Comparison of ENCODE assay signal across 13 cellular contexts in genomic region chr21:28473530-28474225, GRCh38.
DNase-seq lines count a peak whose midpoint lies in the region; ATAC-seq, FAIRE-seq and TF ChIP-seq lines count a peak whose summit lies in the region.
"Had no signal": no experiment of that assay in that cellular context is flagged by ENCODE, and none has a peak within 500 bp of the region (broad histone marks: within the 10 kb centered on the region; RNA-seq: fewer than 3 reads in every experiment).

No MANE protein-coding gene starts in this region.

- peak overlapping the region; percentile 7; the same call in 1 of the 2 replicates for H3K18ac ChIP-seq in IMR-90 (ENCODE audit: low read depth, low read length)

- no CpG with 5 or more reads among the region's 2 CpGs for WGBS in IMR-90 (ENCODE audit: extremely low coverage in 2 of 2, insufficient read length in 1 of 2), 2 experiments

- CTCF ChIA-PET in IMR-90 (lab: Yijun Ruan, JAX), result no interaction called here

- peak overlapping the region; percentile 20 for H3K14ac ChIP-seq in IMR-90 (replicated peaks; ENCODE audit: low read depth, low read length)

- ATAC-seq in GM21576 (IDR thresholded peaks at IDR 0.05; ENCODE audit: unreplicated experiment) (peak; percentile 77), IMR-90 (ENCODE audit: low read depth) (peak; percentile 75)
- ATAC-seq: pancreas had no signal

- H4K8ac ChIP-seq in IMR-90 (ENCODE audit: low read depth in 2 of 2, low read length in 2 of 2), result peak overlapping the region in 1 of 2 experiments; percentile 7; a peak in 1 of 4 replicates

- no peak overlapping the region for H3K4me3 ChIP-seq in IMR-90 (ENCODE audit: insufficient read depth, low read depth, low read length)
- H3K4me3 ChIP-seq in HAP-1, result no peak overlapping the region
- H3K4me3 ChIP-seq: pancreas had no signal

- peak overlapping the region; percentile 3 for H2BK5ac ChIP-seq in IMR-90 (ENCODE audit: low read depth, low read length, poor library complexity, severe bottlenecking)

- dilution Hi-C loops in IMR-90 (cut with HindIII; ENCODE audit: low sequenced_read_pairs, unreplicated experiment), result no loop called here

- POLR2A ChIA-PET in IMR-90 (lab: Charles Lee; ENCODE audit: unreplicated experiment), result no interaction called here

- no peak overlapping the region for H2AK5ac ChIP-seq in IMR-90 (ENCODE audit: low read depth, low read length)

- intact Hi-C loops in IMR-90 (cut with micrococcal nuclease), result no loop called here

- H3K4me1 ChIP-seq in IMR-90 (ENCODE audit: control insufficient read depth, insufficient read depth, low read length) (peaks cover 5% of the 10 kb centered on the region), HAP-1 (no peaks in the 10 kb centered on the region)
- H3K4me1 ChIP-seq: pancreas had no signal

- H2BK120ac ChIP-seq in IMR-90 (ENCODE audit: low read depth, low read length), result peak overlapping the region; percentile 11; the same call in 1 of the 2 replicates

- H3K23ac ChIP-seq in IMR-90 (ENCODE audit: low read depth, low read length), result no peak overlapping the region

- H3K9me1 ChIP-seq in IMR-90 (ENCODE audit: insufficient read depth, low read length), result no peaks in the 10 kb centered on the region

- no peak for TF ChIP-seq POLR2A in IMR-90 (IDR thresholded peaks at IDR 0.05; ENCODE audit: low read depth, low read length)

- no peak overlapping the region for H2BK20ac ChIP-seq in IMR-90 (ENCODE audit: low read depth, low read length)

- H4K91ac ChIP-seq in IMR-90 (ENCODE audit: insufficient read depth, low read depth, low read length), result no peak overlapping the region

- H3K4ac ChIP-seq in IMR-90 (ENCODE audit: low read depth, low read length), result 0 out of 2 replicates have a peak overlapping the region, but pooled peaks have one; percentile 9

- H4K20me1 ChIP-seq in IMR-90 (ENCODE audit: insufficient read depth, low read length), result no peaks in the 10 kb centered on the region

- no peak overlapping the region for H2AFZ ChIP-seq in IMR-90 (replicated peaks; ENCODE audit: low read length, poor library complexity)

- H3K79me1 ChIP-seq in IMR-90 (ENCODE audit: low read depth in 1 of 2, low read length in 2 of 2), result no peaks in the 10 kb centered on the region

- no peak overlapping the region for H3K56ac ChIP-seq in IMR-90 (ENCODE audit: extremely low read depth, insufficient read depth, low read length)

- FAIRE-seq in G401.6 (lab: Jason Lieb, UNC), result peak; percentile 31
- FAIRE-seq: pancreas had no signal

- peak overlapping the region; percentile 46; the same call in 1 of the 2 replicates for H3K27ac ChIP-seq in IMR-90 (ENCODE audit: insufficient read depth, low read length)
- H3K27ac ChIP-seq: pancreas had no signal

- no TSS peak for BruUV-seq in IMR-90 (replicated peaks; lab: Mats Ljungman, UMichigan)

- no peak for TF ChIP-seq CTCF in IMR-90 (conservative IDR thresholded peaks at IDR 0.05; ENCODE audit: low read depth, low read length)

- no peak overlapping the region for H2AK9ac ChIP-seq in IMR-90 (replicated peaks; ENCODE audit: low read depth, low read length, poor library complexity)

- H3K9me3 ChIP-seq in IMR-90 (ENCODE audit: control insufficient read depth, insufficient read depth, low read length), result no peaks in the 10 kb centered on the region
- 0 out of 2 replicates have a peak, but pooled peaks cover 2% of the 10 kb centered on the region for H3K9me3 ChIP-seq in HAP-1
- H3K9me3 ChIP-seq: pancreas had no signal

- peak overlapping the region; percentile 7; the same call in 1 of the 2 replicates for H4K5ac ChIP-seq in IMR-90 (ENCODE audit: low read depth, low read length)

- no peak overlapping the region; the same call in 1 of the 2 replicates for H3K4me2 ChIP-seq in IMR-90 (ENCODE audit: low read depth, low read length)

- no peak for TF ChIP-seq RAD21 in IMR-90 (IDR thresholded peaks at IDR 0.05; ENCODE audit: low read length)

- H2BK15ac ChIP-seq in IMR-90 (ENCODE audit: low read depth, low read length), result peak overlapping the region; percentile 47; the same call in 1 of the 3 replicates

- peak overlapping the region; percentile 30 for H3K9ac ChIP-seq in IMR-90 (ENCODE audit: low read depth, low read length)

- H3K27me3 ChIP-seq in IMR-90 (ENCODE audit: control insufficient read depth, insufficient read depth, low read length) (no peaks in the 10 kb centered on the region), HAP-1 (ENCODE audit: low read depth) (no peaks in the 10 kb centered on the region)
- H3K27me3 ChIP-seq: pancreas had no signal

- H3K36me3 ChIP-seq in IMR-90 (ENCODE audit: control insufficient read depth, insufficient read depth, low read length), result no peaks in the 10 kb centered on the region
- H3K36me3 ChIP-seq in HAP-1 (replicated peaks), result no peaks in the 10 kb centered on the region
- H3K36me3 ChIP-seq: pancreas had no signal

- peak; percentile 61 for DNase-seq in IMR-90
- peak; percentile 12 for DNase-seq in left kidney (ENCODE audit: low read depth, low spot score)
- DNase-seq in stimulated activated CD4-positive, alpha-beta T cell treated with anti-CD3 and anti-CD28 coated beads, Interleukin-2, amount 100 ng/mL, for 48 hours, result no peak
- DNase-seq in ACHN, result no peak
- DNase-seq in HAP-1 (ENCODE audit: low spot score in 2 of 2), result no peak
- DNase-seq in NCI-H2081 treated with DMSO at 0.1 percent for 48 hours (lab: John Stamatoyannopoulos, UW), result no peak
- DNase-seq: CD4-positive, alpha-beta T cell; NCI-H1048; NCI-H774; pancreas; trophoblast cell had no signal

- in situ Hi-C loops in IMR-90 (cut with MboI; ENCODE audit: low sequenced_read_pairs) (no loop called here), ACHN (cut with HindIII; ENCODE audit: low pct_ligation_motif_present, low pct_unique_long_range_greater_than_20kb, low sequenced_read_pairs) (no loop called here), HAP-1 (cut with MboI; ENCODE audit: low sequenced_read_pairs) (no loop called here)

TF ChIP-seq in IMR-90, 13 proteins besides CTCF, POLR2A, EP300 and RAD21:
- TF ChIP-seq CEBPB (IDR thresholded peaks at IDR 0.05; ENCODE audit: low read depth, low read length) (peak; percentile 61), RCOR1 (IDR thresholded peaks at IDR 0.05; ENCODE audit: insufficient replicate concordance, low read length) (no peak), USF2 (IDR thresholded peaks at IDR 0.05; ENCODE audit: low read depth, low read length) (peak; percentile 34; the same call in 1 of the 2 replicates), CHD1 (IDR thresholded peaks at IDR 0.05; ENCODE audit: low read depth, low read length) (no peak), FOS (IDR thresholded peaks at IDR 0.05; ENCODE audit: low read depth, low read length) (no peak), BHLHE40 (IDR thresholded peaks at IDR 0.05; ENCODE audit: low read depth, low read length) (no peak)

Comparison
In these comparisons a context has a peak if more than half of its experiments do, and no peak if none do; other contexts are left out.
1. DNase-seq: peak in IMR-90 (single experiment) and left kidney (single experiment); none in stimulated activated CD4-positive, alpha-beta T cell treated with anti-CD3 and anti-CD28 coated beads, Interleukin-2, amount 100 ng/mL, for 48 hours (0 of 2), ACHN (single experiment), HAP-1 (0 of 2) and NCI-H2081 treated with DMSO at 0.1 percent for 48 hours (single experiment).